Comparison of ENCODE assay signal across 14 cellular contexts in genomic region chr20:37688093-37688492, GRCh38. TPM values are rescaled to one million over a fixed set of nuclear protein-coding genes. Genes with fewer than 3 reads are reported as not detected.
DNase-seq lines count a peak whose midpoint lies in the region; ATAC-seq and TF ChIP-seq lines count a peak whose summit lies in the region.
"Had no signal": no experiment of that assay in that cellular context is flagged by ENCODE, and none has a peak within 500 bp of the region (broad histone marks: within the 10 kb centered on the region; RNA-seq: fewer than 3 reads in every experiment).

No MANE protein-coding gene starts in this region.

- DNase-seq in NCI-H748 (lab: John Stamatoyannopoulos, UW; ENCODE audit: unreplicated experiment) (peak; percentile 23), NCI-H748 treated with DMSO at 0.1 percent for 48 hours (lab: John Stamatoyannopoulos, UW) (no peak), natural killer cell (no peak), PC-3 (peak; percentile 46)
- DNase-seq in natural killer cell treated with Interleukin-12 subunit alpha and Interleukin-12 subunit beta and Interleukin-15 and Interleukin-18, amount 100 ng/mL, for 72 hours (ENCODE audit: low spot score), result no peak
- DNase-seq in stimulated activated effector memory CD8-positive, alpha-beta T cell treated with anti-CD3 and anti-CD28 coated beads, Interleukin-12 subunit alpha, Interleukin-12 subunit beta, amount 100 ng/mL, for 72 hours (ENCODE audit: low spot score in 2 of 2), result no peak
- no peak for DNase-seq in stimulated activated naive CD8-positive, alpha-beta T cell treated with anti-CD3 and anti-CD28 coated beads, Interleukin-15, amount 100 ng/mL, for 72 hours
- no peak for DNase-seq in CD8-positive, alpha-beta T cell
- DNase-seq: C1 segment of cervical spinal cord; CD4-positive, alpha-beta T cell; DMS79; H7 had no signal

- peak overlapping the region; percentile 84 for H3K27ac ChIP-seq in PC-3 (ENCODE audit: low read length)
- no peak overlapping the region for H3K27ac ChIP-seq in CD8-positive, alpha-beta T cell (ENCODE audit: low read depth, low read length)

- peak overlapping the region; percentile 23; the same call in 1 of the 2 replicates for H3K4me3 ChIP-seq in PC-3 (ENCODE audit: low read length)
- no peak overlapping the region for H3K4me3 ChIP-seq in CD8-positive, alpha-beta T cell (ENCODE audit: low read depth, low read length)
- H3K4me3 ChIP-seq: GM23338 had no signal

- H3K27ac Mint-ChIP-seq in natural killer cell treated with Interleukin-12 subunit alpha and Interleukin-12 subunit beta and Interleukin-15 and Interleukin-18, amount 100 ng/mL, for 72 hours, result peak overlapping the region; percentile 27 to 61
- no peak overlapping the region for H3K27ac Mint-ChIP-seq in natural killer cell
- H3K27ac Mint-ChIP-seq in stimulated activated effector memory CD8-positive, alpha-beta T cell treated with anti-CD3 and anti-CD28 coated beads, Interleukin-12 subunit alpha, Interleukin-12 subunit beta, amount 100 ng/mL, for 72 hours, result no peak overlapping the region
- peak overlapping the region in 1 of 2 donors; percentile 2 for H3K27ac Mint-ChIP-seq in stimulated activated naive CD8-positive, alpha-beta T cell treated with anti-CD3 and anti-CD28 coated beads, Interleukin-15, amount 100 ng/mL, for 72 hours
- no peak overlapping the region for H3K27ac Mint-ChIP-seq in CD8-positive, alpha-beta T cell
- H3K27ac Mint-ChIP-seq: B cell; CD4-positive, alpha-beta T cell; GM23338 had no signal

- peaks cover 22 to 31% of the 10 kb centered on the region in 2 donors for H3K4me1 Mint-ChIP-seq in natural killer cell treated with Interleukin-12 subunit alpha and Interleukin-12 subunit beta and Interleukin-15 and Interleukin-18, amount 100 ng/mL, for 72 hours (ENCODE audit: low read depth in 2 of 2)
- H3K4me1 Mint-ChIP-seq in natural killer cell, result peaks cover 0 to under 1% of the 10 kb centered on the region in 2 donors
- H3K4me1 Mint-ChIP-seq in stimulated activated effector memory CD8-positive, alpha-beta T cell treated with anti-CD3 and anti-CD28 coated beads, Interleukin-12 subunit alpha, Interleukin-12 subunit beta, amount 100 ng/mL, for 72 hours, result peaks cover 26% of the 10 kb centered on the region
- peaks cover 30% of the 10 kb centered on the region for H3K4me1 Mint-ChIP-seq in stimulated activated naive CD8-positive, alpha-beta T cell treated with anti-CD3 and anti-CD28 coated beads, Interleukin-15, amount 100 ng/mL, for 72 hours
- H3K4me1 Mint-ChIP-seq in CD8-positive, alpha-beta T cell (ENCODE audit: low read depth), result peaks cover 4% of the 10 kb centered on the region

- H3K27me3 Mint-ChIP-seq in natural killer cell treated with Interleukin-12 subunit alpha and Interleukin-12 subunit beta and Interleukin-15 and Interleukin-18, amount 100 ng/mL, for 72 hours, result peaks cover 26 to 41% of the 10 kb centered on the region in 2 donors
- H3K27me3 Mint-ChIP-seq in natural killer cell (ENCODE audit: low read depth in 2 of 2), result peaks cover 23 to 59% of the 10 kb centered on the region in 2 donors
- H3K27me3 Mint-ChIP-seq in stimulated activated naive CD8-positive, alpha-beta T cell treated with anti-CD3 and anti-CD28 coated beads, Interleukin-15, amount 100 ng/mL, for 72 hours, result peaks cover 61% of the 10 kb centered on the region
- peaks cover 21% of the 10 kb centered on the region for H3K27me3 Mint-ChIP-seq in CD8-positive, alpha-beta T cell (ENCODE audit: low read depth)

- ATAC-seq in natural killer cell treated with Interleukin-12 subunit alpha and Interleukin-12 subunit beta and Interleukin-15 and Interleukin-18, amount 100 ng/mL, for 72 hours, result no peak
- ATAC-seq in natural killer cell (no peak), PC-3 (no peak)
- ATAC-seq in stimulated activated effector memory CD8-positive, alpha-beta T cell treated with anti-CD3 and anti-CD28 coated beads, Interleukin-12 subunit alpha, Interleukin-12 subunit beta, amount 100 ng/mL, for 72 hours, result no peak
- ATAC-seq in stimulated activated naive CD8-positive, alpha-beta T cell treated with anti-CD3 and anti-CD28 coated beads, Interleukin-15, amount 100 ng/mL, for 72 hours, result no peak
- no peak for ATAC-seq in CD8-positive, alpha-beta T cell
- ATAC-seq: GM23338 had no signal

- H3K9me3 ChIP-seq in PC-3 (ENCODE audit: low read length), result no peaks in the 10 kb centered on the region
- H3K9me3 ChIP-seq in CD8-positive, alpha-beta T cell (ENCODE audit: low read length), result no peaks in the 10 kb centered on the region

- no peak overlapping the region for H3K9ac ChIP-seq in PC-3 (ENCODE audit: low read length)

- no peaks in the 10 kb centered on the region for H4K20me1 ChIP-seq in PC-3 (ENCODE audit: low read length)

- peaks cover 7% of the 10 kb centered on the region for H3F3A ChIP-seq in PC-3 (ENCODE audit: low read length, unreplicated experiment)

- H3K9me2 ChIP-seq in PC-3 (replicated peaks; ENCODE audit: low read length), result no peaks in the 10 kb centered on the region

- H3K27me3 ChIP-seq in PC-3 (ENCODE audit: low read length), result no peaks in the 10 kb centered on the region
- no peaks in the 10 kb centered on the region for H3K27me3 ChIP-seq in CD8-positive, alpha-beta T cell (ENCODE audit: insufficient read depth, low read length)

- H3K36me3 Mint-ChIP-seq in natural killer cell treated with Interleukin-12 subunit alpha and Interleukin-12 subunit beta and Interleukin-15 and Interleukin-18, amount 100 ng/mL, for 72 hours, result no peaks in the 10 kb centered on the region
- H3K36me3 Mint-ChIP-seq in natural killer cell, result no peaks in the 10 kb centered on the region
- H3K36me3 Mint-ChIP-seq in stimulated activated effector memory CD8-positive, alpha-beta T cell treated with anti-CD3 and anti-CD28 coated beads, Interleukin-12 subunit alpha, Interleukin-12 subunit beta, amount 100 ng/mL, for 72 hours, result no peaks in the 10 kb centered on the region
- no peaks in the 10 kb centered on the region for H3K36me3 Mint-ChIP-seq in CD8-positive, alpha-beta T cell

- no peaks in the 10 kb centered on the region for H3K79me2 ChIP-seq in PC-3 (ENCODE audit: low read length)

- intact Hi-C loops in natural killer cell (cut with micrococcal nuclease), result no loop called here
- intact Hi-C loops in PC-3 (cut with micrococcal nuclease), result no loop called here
- intact Hi-C loops in CD8-positive, alpha-beta T cell (cut with DNase I, micrococcal nuclease), result no loop called here

- TF ChIP-seq CTCF in natural killer cell (IDR thresholded peaks at IDR 0.05) (no peak), PC-3 (conservative IDR thresholded peaks at IDR 0.05; ENCODE audit: low read depth, low read length) (no peak)
- TF ChIP-seq CTCF in CD8-positive, alpha-beta T cell (IDR thresholded peaks at IDR 0.05), result no peak

- H3K36me3 ChIP-seq in PC-3 (ENCODE audit: low read depth, low read length), result no peaks in the 10 kb centered on the region
- H3K36me3 ChIP-seq in CD8-positive, alpha-beta T cell (ENCODE audit: insufficient read depth, low read length), result no peaks in the 10 kb centered on the region

- peak overlapping the region; percentile 63; the same call in 1 of the 2 replicates for H3K4me2 ChIP-seq in PC-3 (ENCODE audit: low read length)
- H3K4me2 ChIP-seq: GM23338 had no signal

- peaks cover 24% of the 10 kb centered on the region for H3K4me1 ChIP-seq in PC-3 (ENCODE audit: insufficient read depth, low read length)
- H3K4me1 ChIP-seq in CD8-positive, alpha-beta T cell (ENCODE audit: insufficient read depth, low read length), result no peaks in the 10 kb centered on the region

- CTCF ChIA-PET in PC-3 (lab: Charles Lee), result no interaction called here
- CTCF ChIA-PET in CD8-positive, alpha-beta T cell (lab: Charles Lee), result no interaction called here

- peak overlapping the region; percentile 56 for H3K4me3 Mint-ChIP-seq in natural killer cell treated with Interleukin-12 subunit alpha and Interleukin-12 subunit beta and Interleukin-15 and Interleukin-18, amount 100 ng/mL, for 72 hours
- H3K4me3 Mint-ChIP-seq in natural killer cell, result no peak overlapping the region
- H3K4me3 Mint-ChIP-seq in stimulated activated effector memory CD8-positive, alpha-beta T cell treated with anti-CD3 and anti-CD28 coated beads, Interleukin-12 subunit alpha, Interleukin-12 subunit beta, amount 100 ng/mL, for 72 hours, result peak overlapping the region; percentile 0
- peak overlapping the region in 1 of 2 donors; percentile 3 for H3K4me3 Mint-ChIP-seq in stimulated activated naive CD8-positive, alpha-beta T cell treated with anti-CD3 and anti-CD28 coated beads, Interleukin-15, amount 100 ng/mL, for 72 hours
- H3K4me3 Mint-ChIP-seq in CD8-positive, alpha-beta T cell, result no peak overlapping the region
- H3K4me3 Mint-ChIP-seq: B cell; CD4-positive, alpha-beta T cell; GM23338 had no signal

- H2AFZ ChIP-seq in PC-3 (ENCODE audit: low read length), result no peak overlapping the region
- H2AFZ ChIP-seq: GM23338 had no signal

- POLR2A ChIA-PET in PC-3 (lab: Charles Lee; ENCODE audit: unreplicated experiment), result no interaction called here
- POLR2A ChIA-PET in CD8-positive, alpha-beta T cell (lab: Charles Lee), result no interaction called here

- no TSS peak for BruUV-seq in PC-3 (replicated peaks; lab: Mats Ljungman, UMichigan)

- H3K9me3 Mint-ChIP-seq in natural killer cell treated with Interleukin-12 subunit alpha and Interleukin-12 subunit beta and Interleukin-15 and Interleukin-18, amount 100 ng/mL, for 72 hours, result no peaks in the 10 kb centered on the region
- no peaks in the 10 kb centered on the region for H3K9me3 Mint-ChIP-seq in natural killer cell
- no peaks in the 10 kb centered on the region for H3K9me3 Mint-ChIP-seq in stimulated activated effector memory CD8-positive, alpha-beta T cell treated with anti-CD3 and anti-CD28 coated beads, Interleukin-12 subunit alpha, Interleukin-12 subunit beta, amount 100 ng/mL, for 72 hours
- no peaks in the 10 kb centered on the region for H3K9me3 Mint-ChIP-seq in stimulated activated naive CD8-positive, alpha-beta T cell treated with anti-CD3 and anti-CD28 coated beads, Interleukin-15, amount 100 ng/mL, for 72 hours
- H3K9me3 Mint-ChIP-seq in CD8-positive, alpha-beta T cell, result no peaks in the 10 kb centered on the region
- H3K9me3 Mint-ChIP-seq: CD4-positive, alpha-beta T cell; GM23338 had no signal

RNA-seq across cellular contexts. Expression of gene CTNNBL1, which starts 5.7 kb away (rescaled TPM):
- 10 to 100 TPM; 80.9 to 95.9 TPM for total RNA-seq in natural killer cell treated with Interleukin-12 subunit alpha and Interleukin-12 subunit beta and Interleukin-15 and Interleukin-18, amount 100 ng/mL, for 72 hours
- total RNA-seq in natural killer cell (10 to 100 TPM; 59.1 to 75.6 (median 67.6) TPM), PC-3 (2014; rRNA removed) (49.9 and 50.9 TPM in 2 replicates)
- total RNA-seq in CD8-positive, alpha-beta T cell, result 10 to 100 TPM; 22.4 to 26.8 TPM

Comparison
In these comparisons a context has a peak if more than half of its experiments do, and no peak if none do; other contexts are left out.
1. DNase-seq: peak in NCI-H748 (single experiment) and PC-3 (single experiment); none in NCI-H748 treated with DMSO at 0.1 percent for 48 hours (single experiment), natural killer cell treated with Interleukin-12 subunit alpha and Interleukin-12 subunit beta and Interleukin-15 and Interleukin-18, amount 100 ng/mL, for 72 hours (single experiment), natural killer cell (single experiment), stimulated activated effector memory CD8-positive, alpha-beta T cell treated with anti-CD3 and anti-CD28 coated beads, Interleukin-12 subunit alpha, Interleukin-12 subunit beta, amount 100 ng/mL, for 72 hours (0 of 2), stimulated activated naive CD8-positive, alpha-beta T cell treated with anti-CD3 and anti-CD28 coated beads, Interleukin-15, amount 100 ng/mL, for 72 hours (0 of 2) and CD8-positive, alpha-beta T cell (0 of 7).
2. H3K27ac Mint-ChIP-seq: peak in natural killer cell treated with Interleukin-12 subunit alpha and Interleukin-12 subunit beta and Interleukin-15 and Interleukin-18, amount 100 ng/mL, for 72 hours (2 of 2); none in natural killer cell (0 of 2), stimulated activated effector memory CD8-positive, alpha-beta T cell treated with anti-CD3 and anti-CD28 coated beads, Interleukin-12 subunit alpha, Interleukin-12 subunit beta, amount 100 ng/mL, for 72 hours (single experiment) and CD8-positive, alpha-beta T cell (single experiment).
3. H3K4me3 Mint-ChIP-seq: peak in natural killer cell treated with Interleukin-12 subunit alpha and Interleukin-12 subunit beta and Interleukin-15 and Interleukin-18, amount 100 ng/mL, for 72 hours (single experiment) and stimulated activated effector memory CD8-positive, alpha-beta T cell treated with anti-CD3 and anti-CD28 coated beads, Interleukin-12 subunit alpha, Interleukin-12 subunit beta, amount 100 ng/mL, for 72 hours (single experiment); none in natural killer cell (single experiment) and CD8-positive, alpha-beta T cell (single experiment).